Comparison of ENCODE assay signal across 19 cellular contexts in the genomic region with DNA sequence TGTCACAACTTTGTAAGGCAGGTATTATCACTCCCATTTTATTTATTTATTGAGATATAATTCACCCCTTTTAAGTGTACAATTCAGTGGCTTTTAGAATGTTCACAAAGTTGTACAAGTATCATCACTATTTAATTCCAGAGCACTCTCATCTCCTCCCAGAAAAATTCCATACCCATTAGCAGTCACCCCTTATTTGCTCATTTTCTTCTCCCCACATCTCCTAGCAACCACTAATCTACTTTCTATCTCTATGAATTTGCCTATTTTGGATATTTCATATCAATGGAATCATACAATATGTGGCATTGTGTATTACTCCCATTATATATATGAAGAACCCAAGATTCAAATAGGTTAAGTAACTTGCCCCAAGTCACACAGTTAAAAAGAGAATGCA. TPM values are rescaled to one million over a fixed set of nuclear protein-coding genes. Genes with fewer than 3 reads are reported as not detected.
DNase-seq lines count a peak whose midpoint lies in the region; ATAC-seq, FAIRE-seq and TF ChIP-seq lines count a peak whose summit lies in the region.
"Had no signal": no experiment of that assay in that cellular context is flagged by ENCODE, and none has a peak within 500 bp of the region (broad histone marks: within the 10 kb centered on the region; RNA-seq: fewer than 3 reads in every experiment).

No MANE protein-coding gene starts in this region.

- H3K9me3 Mint-ChIP-seq in activated CD4-positive, alpha-beta memory T cell treated with anti-CD3 and anti-CD28 coated beads for 36 hours = no peaks in the 10 kb centered on the region
- no peaks in the 10 kb centered on the region for H3K9me3 Mint-ChIP-seq in activated CD4-positive, alpha-beta memory T cell treated with anti-CD3 and anti-CD28 coated beads, Interleukin-2, amount 10 ng/mL, durations not matched to agents 7 days and 5 days
- H3K9me3 Mint-ChIP-seq: CD8-positive, alpha-beta memory T cell had no signal

- POLR2A ChIA-PET in activated CD4-positive, alpha-beta memory T cell treated with anti-CD3 and anti-CD28 coated beads for 36 hours (lab: Charles Lee) = interaction anchor here (1.2 kb wide), 1 partner anchor 28 kb away, joined by 3 read pairs; no protein-coding TSS in a partner anchor
- POLR2A ChIA-PET in activated CD4-positive, alpha-beta memory T cell treated with anti-CD3 and anti-CD28 coated beads, Interleukin-2, amount 10 ng/mL, durations not matched to agents 7 days and 5 days (lab: Charles Lee) = interaction anchor here (2.5 kb wide), 1 partner anchor 23 kb away, joined by 7 read pairs; the partner anchor contains the start of gene TMCC2
- POLR2A ChIA-PET in K562 (lab: Yijun Ruan, JAX) = interaction anchor here (1.2 to 3.8 kb wide), 3 partner anchors 10 to 13 kb away, joined by 4 to 28 read pairs (median 7); no protein-coding TSS in a partner anchor

- H4K20me1 ChIP-seq in K562 (replicated peaks; ENCODE audit: control insufficient read depth, insufficient read depth, low read length) = no peaks in the 10 kb centered on the region; the same call in 1 of the 2 replicates

- no peak overlapping the region for H3K9ac ChIP-seq in K562 (ENCODE audit: insufficient read depth in 1 of 2, low read depth in 2 of 2, low read length in 2 of 2)

- H3K4me3 ChIP-seq in K562 (no peak overlapping the region), psoas muscle (no peak overlapping the region)

- H3K4me1 Mint-ChIP-seq in activated CD4-positive, alpha-beta memory T cell treated with anti-CD3 and anti-CD28 coated beads for 36 hours (ENCODE audit: low read depth) = peaks cover 66% of the 10 kb centered on the region
- H3K4me1 Mint-ChIP-seq in activated CD4-positive, alpha-beta memory T cell treated with anti-CD3 and anti-CD28 coated beads, Interleukin-2, amount 10 ng/mL, durations not matched to agents 7 days and 5 days = peaks cover 37% of the 10 kb centered on the region

- no peak overlapping the region for H3K4me3 Mint-ChIP-seq in activated CD4-positive, alpha-beta memory T cell treated with anti-CD3 and anti-CD28 coated beads for 36 hours
- no peak overlapping the region for H3K4me3 Mint-ChIP-seq in activated CD4-positive, alpha-beta memory T cell treated with anti-CD3 and anti-CD28 coated beads, Interleukin-2, amount 10 ng/mL, durations not matched to agents 7 days and 5 days

- CTCF ChIA-PET in activated CD4-positive, alpha-beta memory T cell treated with anti-CD3 and anti-CD28 coated beads for 36 hours (lab: Charles Lee) = interaction anchor here (1.3 to 1.4 kb wide), 2 partner anchors 25 to 33 kb away, joined by 3 read pairs; no protein-coding TSS in a partner anchor
- CTCF ChIA-PET in activated CD4-positive, alpha-beta memory T cell treated with anti-CD3 and anti-CD28 coated beads, Interleukin-2, amount 10 ng/mL, durations not matched to agents 7 days and 5 days (lab: Charles Lee) = no interaction called here
- CTCF ChIA-PET in K562 (lab: Yijun Ruan, JAX; ENCODE audit: low intra/inter-chr PET ratio) = no interaction called here

- no peak overlapping the region for H3K4me2 ChIP-seq in K562 (ENCODE audit: insufficient read depth, low read length)

- H3K27ac ChIP-seq in K562 (ENCODE audit: extremely low read depth, low read depth, low read length) (no peak overlapping the region), psoas muscle (peak overlapping the region; percentile 65)

- no peak for TF ChIP-seq POLR2A in K562 (conservative IDR thresholded peaks at IDR 0.05)

- ATAC-seq in K562 = no peak
- no peak for ATAC-seq in psoas muscle
- no peak for ATAC-seq in HG03135 (IDR thresholded peaks at IDR 0.05; ENCODE audit: unreplicated experiment)
- ATAC-seq in HG03442 (IDR thresholded peaks at IDR 0.05; ENCODE audit: unreplicated experiment) = no peak
- ATAC-seq: sciatic nerve had no signal

- BruUV-seq in K562 (replicated peaks; lab: Mats Ljungman, UMichigan) = no TSS peak

- H2AFZ ChIP-seq in K562 (ENCODE audit: low read depth, low read length) = no peak overlapping the region

- H3K36me3 ChIP-seq in K562 (ENCODE audit: control insufficient read depth, insufficient read depth, low read length) (no peaks in the 10 kb centered on the region), psoas muscle (ENCODE audit: insufficient read depth in 1 of 2, low read depth in 1 of 2) (no peaks in the 10 kb centered on the region)

- H3K27me3 ChIP-seq in K562 (ENCODE audit: control insufficient read depth in 2 of 2, insufficient read depth in 2 of 2, low read length in 2 of 2) (no peaks in the 10 kb centered on the region), psoas muscle (ENCODE audit: insufficient read depth in 3 of 3, low read length in 2 of 3) (no peaks in the 10 kb centered on the region)

- no peaks in the 10 kb centered on the region for H3K27me3 Mint-ChIP-seq in activated CD4-positive, alpha-beta memory T cell treated with anti-CD3 and anti-CD28 coated beads for 36 hours
- no peaks in the 10 kb centered on the region for H3K27me3 Mint-ChIP-seq in activated CD4-positive, alpha-beta memory T cell treated with anti-CD3 and anti-CD28 coated beads, Interleukin-2, amount 10 ng/mL, durations not matched to agents 7 days and 5 days
- H3K27me3 Mint-ChIP-seq: CD8-positive, alpha-beta memory T cell had no signal

- H3K27ac Mint-ChIP-seq in activated CD4-positive, alpha-beta memory T cell treated with anti-CD3 and anti-CD28 coated beads for 36 hours = peak overlapping the region; percentile 6
- no peak overlapping the region for H3K27ac Mint-ChIP-seq in activated CD4-positive, alpha-beta memory T cell treated with anti-CD3 and anti-CD28 coated beads, Interleukin-2, amount 10 ng/mL, durations not matched to agents 7 days and 5 days

- H3K4me1 ChIP-seq in K562 (replicated peaks in 1 of 2; ENCODE audit: control insufficient read depth in 2 of 2, insufficient read depth in 2 of 2, low read length in 2 of 2) (peaks cover 0 to 19% of the 10 kb centered on the region in 2 experiments; a peak in 4 of 5 replicates), psoas muscle (peaks cover 56% of the 10 kb centered on the region)

- no peaks in the 10 kb centered on the region for H3K9me1 ChIP-seq in K562 (ENCODE audit: control insufficient read depth, insufficient read depth, low read length)

- FAIRE-seq in K562 (lab: Jason Lieb, UNC) = no peak
- FAIRE-seq: A204.1, islet of Langerhans had no signal

- no peaks in the 10 kb centered on the region for H3K36me3 Mint-ChIP-seq in activated CD4-positive, alpha-beta memory T cell treated with anti-CD3 and anti-CD28 coated beads for 36 hours
- H3K36me3 Mint-ChIP-seq in activated CD4-positive, alpha-beta memory T cell treated with anti-CD3 and anti-CD28 coated beads, Interleukin-2, amount 10 ng/mL, durations not matched to agents 7 days and 5 days (ENCODE audit: low read depth) = no peaks in the 10 kb centered on the region

- intact Hi-C loops in activated CD4-positive, alpha-beta memory T cell treated with anti-CD3 and anti-CD28 coated beads for 36 hours (cut with micrococcal nuclease) = loop anchor here (2.0 kb wide), 2 partner anchors 18 to 34 kb away; no protein-coding TSS in a partner anchor
- intact Hi-C loops in K562 (cut with micrococcal nuclease) = no loop called here
- intact Hi-C loops in psoas muscle (cut with DNase I) = loop anchor here in 1 of 2 donors (5.0 kb wide), 1 partner anchor 37 kb away; no protein-coding TSS in a partner anchor

- peaks cover 36% of the 10 kb centered on the region for H3K79me2 ChIP-seq in K562 (ENCODE audit: control insufficient read depth, insufficient read depth, low read length)

- no peak for TF ChIP-seq CTCF in K562 (IDR thresholded peaks at IDR 0.05 in 2 of 3, conservative IDR thresholded peaks at IDR 0.05 in 1 of 3; ENCODE audit: insufficient read depth in 2 of 3, low read depth in 1 of 3, low read length in 3 of 3)
- TF ChIP-seq CTCF in psoas muscle (IDR thresholded peaks at IDR 0.05) = no peak

- in situ Hi-C loops in K562 (cut with MboI) = no loop called here

- no peak for TF ChIP-seq EP300 in K562 (IDR thresholded peaks at IDR 0.05; ENCODE audit: low read length)

- no peak for DNase-seq in activated CD4-positive, alpha-beta memory T cell treated with anti-CD3 and anti-CD28 coated beads for 36 hours
- no peak for DNase-seq in activated CD4-positive, alpha-beta memory T cell treated with anti-CD3 and anti-CD28 coated beads, Interleukin-2, amount 10 ng/mL, durations not matched to agents 7 days and 5 days
- DNase-seq in NCI-H1048 (lab: John Stamatoyannopoulos, UW) (peak; percentile 26), K562 (ENCODE audit: extremely low read depth in 1 of 4, low spot score in 3 of 4) (no peak), psoas muscle (no peak), NCI-H1417 treated with DMSO at 0.1 percent for 48 hours (lab: John Stamatoyannopoulos, UW) (no peak)
- DNase-seq: amniotic stem cell; CD8-positive, alpha-beta memory T cell; glutamatergic neuron; midbrain; NCI-H2171 treated with DMSO at 0.1 percent for 48 hours; stimulated activated CD4-positive, alpha-beta T cell treated with anti-CD3 and anti-CD28 coated beads, Interleukin-2, amount 100 ng/mL, for 48 hours; trophoblast cell; WERI-Rb-1 had no signal

- TF ChIP-seq RAD21 in K562 (CRISPR knock-in tag; conservative IDR thresholded peaks at IDR 0.05 in 1 of 2, IDR thresholded peaks at IDR 0.05 in 1 of 2) = no peak

- no peaks in the 10 kb centered on the region for H3K9me3 ChIP-seq in K562 (replicated peaks; ENCODE audit: control insufficient read depth, insufficient read depth, low read depth, low read length)
- H3K9me3 ChIP-seq in psoas muscle = no peaks in the 10 kb centered on the region

RNA-seq across cellular contexts. Expression of gene DSTYK, which starts 7.0 kb away (rescaled TPM):
- 1 to 10 TPM; 9.0 to 9.8 TPM for total RNA-seq in activated CD4-positive, alpha-beta memory T cell treated with anti-CD3 and anti-CD28 coated beads for 36 hours
- total RNA-seq in activated CD4-positive, alpha-beta memory T cell treated with anti-CD3 and anti-CD28 coated beads, Interleukin-2, amount 10 ng/mL, durations not matched to agents 7 days and 5 days = 1 to 10 TPM; 8.8 to 9.2 TPM
- total RNA-seq in K562 (2011; cell fraction: chromatin; rRNA removed; ENCODE audit: low replicate concordance) = 12.5 and 15.3 TPM in 2 replicates
- 6.3 and 7.2 TPM in 2 replicates for total RNA-seq in K562 (2011; cell fraction: nucleolus; rRNA removed)
- 11.8 and 16.3 TPM in 2 replicates for total RNA-seq in K562 (2011; cell fraction: nucleoplasm; rRNA removed)
- total RNA-seq in K562 (2014; rRNA removed) (4.2 and 5.5 TPM in 2 replicates), K562 (2014; rRNA removed; fragmentation: Illumina TruSeq; extraction: Trizol) (7.0 TPM in 2 replicates), K562 (2015; rRNA removed; fragmentation: Illumina TruSeq; extraction: Trizol) (6.6 and 7.1 TPM in 2 replicates), K562 (2021) (6.2 and 7.3 TPM in 2 replicates), psoas muscle (10 to 100 TPM in 3 of 4 donors, 1 to 10 TPM in 1; 10.0 to 22.6 (median 13.9) TPM)
- polyA plus RNA-seq in K562 (2011; rRNA removed) (6.3 and 7.0 TPM in 2 replicates), K562 (2014; fragmentation: Illumina TruSeq; extraction: Trizol) (6.3 and 6.9 TPM in 2 replicates), K562 (2014; fragmentation: Nextera tagmentation; extraction: Ambion mirVana) (1 to 10 TPM; 4.6 to 5.0 TPM), K562 (2014; rRNA removed) (4.8 and 5.4 TPM in 2 replicates), psoas muscle (10 to 100 TPM in 1 of 3 donors, 1 to 10 TPM in 2; 2.3 to 19.3 (median 5.2) TPM)
- 2.3 and 4.7 TPM in 2 replicates for polyA plus RNA-seq in K562 (2011; cell fraction: cytosol; rRNA removed)
- 2.9 and 3.0 TPM in 2 replicates for polyA plus RNA-seq in K562 (2011; cell fraction: nucleus; rRNA removed)
- polyA plus RNA-seq in K562 (2012) = 5.6 and 8.7 TPM in 2 replicates
- polyA minus RNA-seq in K562 (2011; rRNA and poly(A)+ RNA removed) = 11.5 and 13.9 TPM in 2 replicates
- polyA minus RNA-seq in K562 (2011; cell fraction: cytosol; rRNA and poly(A)+ RNA removed) = 4.2 and 4.4 TPM in 2 replicates
- 4.6 and 8.2 TPM in 2 replicates for polyA minus RNA-seq in K562 (2011; cell fraction: nucleus; rRNA and poly(A)+ RNA removed)

RNA-seq across cellular contexts. Expression of gene TMCC2, which starts 23.2 kb away (rescaled TPM):
- total RNA-seq in activated CD4-positive, alpha-beta memory T cell treated with anti-CD3 and anti-CD28 coated beads for 36 hours = 10 to 100 TPM in 1 of 2 experiments, 1 to 10 TPM in 1; 9.8 to 10.1 TPM
- total RNA-seq in activated CD4-positive, alpha-beta memory T cell treated with anti-CD3 and anti-CD28 coated beads, Interleukin-2, amount 10 ng/mL, durations not matched to agents 7 days and 5 days = 1 to 10 TPM; 1.8 TPM
- total RNA-seq in K562 (2011; cell fraction: chromatin; rRNA removed; ENCODE audit: low replicate concordance) = 0.44 and 1.0 TPM in 2 replicates
- 0.66 and 1.0 TPM in 2 replicates for total RNA-seq in K562 (2011; cell fraction: nucleolus; rRNA removed)
- 0.51 and 1.1 TPM in 2 replicates for total RNA-seq in K562 (2011; cell fraction: nucleoplasm; rRNA removed)
- total RNA-seq in K562 (2014; rRNA removed) = 1.5 and 1.6 TPM in 2 replicates
- 0.48 and 0.62 TPM in 2 replicates for total RNA-seq in K562 (2014; rRNA removed; fragmentation: Illumina TruSeq; extraction: Trizol)
- total RNA-seq in K562 (2015; rRNA removed; fragmentation: Illumina TruSeq; extraction: Trizol) = 0.94 and 0.98 TPM in 2 replicates
- total RNA-seq in K562 (2021) = 1.8 TPM in 2 replicates
- 0.60 and 1.3 TPM in 2 replicates for polyA plus RNA-seq in K562 (2011; rRNA removed)
- polyA plus RNA-seq in K562 (2011; cell fraction: cytosol; rRNA removed) = 1.6 and 1.7 TPM in 2 replicates
- 1.6 and 1.9 TPM in 2 replicates for polyA plus RNA-seq in K562 (2011; cell fraction: nucleus; rRNA removed)
- polyA plus RNA-seq in K562 (2012) = 2.0 and 6.3 TPM in 2 replicates
- polyA plus RNA-seq in K562 (2014; fragmentation: Illumina TruSeq; extraction: Trizol) = 1.2 and 1.3 TPM in 2 replicates
- under 1 TPM; 0.06 to 0.10 TPM for polyA plus RNA-seq in K562 (2014; fragmentation: Nextera tagmentation; extraction: Ambion mirVana)
- polyA plus RNA-seq in K562 (2014; rRNA removed) = 1.2 and 2.0 TPM in 2 replicates
- polyA minus RNA-seq in K562 (2011; rRNA and poly(A)+ RNA removed) = 0.74 and 1.3 TPM in 2 replicates
- polyA minus RNA-seq in K562 (2011; cell fraction: cytosol; rRNA and poly(A)+ RNA removed) = 0.76 and 2.9 TPM in 2 replicates
- 0.54 and 1.6 TPM in 2 replicates for polyA minus RNA-seq in K562 (2011; cell fraction: nucleus; rRNA and poly(A)+ RNA removed)
- 10 to 100 TPM in 1 of 4 donors, 1 to 10 TPM in 3; 3.4 to 21.4 (median 6.9) TPM for total RNA-seq in psoas muscle
- 10 to 100 TPM in 1 of 3 donors, 1 to 10 TPM in 1, under 1 TPM in 1; 0.66 to 17.5 (median 4.3) TPM for polyA plus RNA-seq in psoas muscle
